In genomic region chr16:9297437-9298113, GRCh38 we compare ENCODE assay signal across 9 cellular contexts.
A peak's percentile ranks its signal among the peaks of the same experiment; 100 is the strongest.
DNase-seq lines count a peak whose midpoint lies in the region; ATAC-seq and TF ChIP-seq lines count a peak whose summit lies in the region.
"Had no signal": no experiment of that assay in that cellular context is flagged by ENCODE, and none has a peak within 500 bp of the region (broad histone marks: within the 10 kb centered on the region; RNA-seq: fewer than 3 reads in every experiment).

No MANE protein-coding gene starts in this region.

- no peak for TF ChIP-seq EP300 in stomach (IDR thresholded peaks at IDR 0.05)

- no peak overlapping the region for H3K27ac ChIP-seq in OCI-LY1 (ENCODE audit: low read depth, low read length, poor library complexity, severe bottlenecking)
- no peak overlapping the region for H3K27ac ChIP-seq in stomach
- H3K27ac ChIP-seq: BLaER1 treated with 17β-estradiol and CSF1 and Interleukin-3, amounts not matched to agents 10 nM and 100 nM had no signal

- H3K4me1 Mint-ChIP-seq in activated T-cell treated with anti-CD3 and anti-CD28 coated beads, Interleukin-2, amount 50 U/mL, for 4 hours (ENCODE audit: low read depth) = no peaks in the 10 kb centered on the region

- no peaks in the 10 kb centered on the region for H4K20me1 ChIP-seq in OCI-LY1 (ENCODE audit: insufficient read depth, low read length)
- H4K20me1 ChIP-seq: BLaER1 treated with 17β-estradiol and CSF1 and Interleukin-3, amounts not matched to agents 10 nM and 100 nM had no signal

- no peaks in the 10 kb centered on the region for H3K36me3 Mint-ChIP-seq in activated T-cell treated with anti-CD3 and anti-CD28 coated beads, Interleukin-2, amount 50 U/mL, for 4 hours (ENCODE audit: insufficient read depth)

- H3F3A ChIP-seq in OCI-LY1 (ENCODE audit: insufficient read depth, low read length) = no peaks in the 10 kb centered on the region

- H3K4me2 ChIP-seq in OCI-LY1 (ENCODE audit: low read length) = no peak overlapping the region
- H3K4me2 ChIP-seq: BLaER1 treated with 17β-estradiol and CSF1 and Interleukin-3, amounts not matched to agents 10 nM and 100 nM had no signal

- TF ChIP-seq CTCF in OCI-LY1 (IDR thresholded peaks at IDR 0.05; ENCODE audit: low read length) (peak; percentile 71), stomach (IDR thresholded peaks at IDR 0.05) (peak in 4 of 7 experiments; percentile 15 to 39 (median 33))

- peaks cover 3% of the 10 kb centered on the region for H3K9me3 Mint-ChIP-seq in activated T-cell treated with anti-CD3 and anti-CD28 coated beads, Interleukin-2, amount 50 U/mL, for 4 hours

- H3K27me3 Mint-ChIP-seq in activated T-cell treated with anti-CD3 and anti-CD28 coated beads, Interleukin-2, amount 50 U/mL, for 4 hours (ENCODE audit: low read depth) = peaks cover 3% of the 10 kb centered on the region

- H3K9me3 ChIP-seq in OCI-LY1 (ENCODE audit: low read length) (no peaks in the 10 kb centered on the region), stomach (no peaks in the 10 kb centered on the region)

- H3K36me3 ChIP-seq in OCI-LY1 (ENCODE audit: insufficient read depth, low read length) (no peaks in the 10 kb centered on the region), stomach (no peaks in the 10 kb centered on the region)
- H3K36me3 ChIP-seq: BLaER1 treated with 17β-estradiol and CSF1 and Interleukin-3, amounts not matched to agents 10 nM and 100 nM had no signal

- intact Hi-C loops in stomach (cut with DNase I; ENCODE audit: low total_unique reads) = no loop called here

- no peak overlapping the region for H2AFZ ChIP-seq in OCI-LY1 (ENCODE audit: low read length)

- H3K4me3 ChIP-seq in OCI-LY1 (ENCODE audit: low read depth, low read length, poor library complexity, severe bottlenecking) (no peak overlapping the region), stomach (no peak overlapping the region)
- H3K4me3 ChIP-seq: BLaER1 treated with 17β-estradiol and CSF1 and Interleukin-3, amounts not matched to agents 10 nM and 100 nM had no signal

- H3K4me3 Mint-ChIP-seq in activated T-cell treated with anti-CD3 and anti-CD28 coated beads, Interleukin-2, amount 50 U/mL, for 4 hours = no peak overlapping the region

- no peaks in the 10 kb centered on the region for H3K9me2 ChIP-seq in OCI-LY1 (ENCODE audit: low read depth, low read length)

- no peaks in the 10 kb centered on the region for H3K79me2 ChIP-seq in OCI-LY1 (ENCODE audit: insufficient read depth, low read length)

- H3K27me3 ChIP-seq in OCI-LY1 (ENCODE audit: insufficient read depth, low read length) = no peaks in the 10 kb centered on the region
- H3K27me3 ChIP-seq in stomach = no peaks in the 10 kb centered on the region
- H3K27me3 ChIP-seq: BLaER1 treated with 17β-estradiol and CSF1 and Interleukin-3, amounts not matched to agents 10 nM and 100 nM had no signal

- DNase-seq in NCI-H2171 (lab: John Stamatoyannopoulos, UW) (peak; percentile 0), NCI-H2171 treated with DMSO at 0.1 percent for 48 hours (lab: John Stamatoyannopoulos, UW) (no peak), globus pallidus (ENCODE audit: low spot score) (peak; percentile 51), stomach (peak; percentile 28)
- no peak for DNase-seq in activated T-cell treated with anti-CD3 and anti-CD28 coated beads, Interleukin-2, amount 50 U/mL, for 4 hours

- 50 to 67% (median 63%) methylated on average over 12 of the region's 12 CpGs for WGBS in stomach, 5 donors

- TF ChIP-seq POLR2A in stomach (IDR thresholded peaks at IDR 0.05) = no peak

- H3K9ac ChIP-seq in OCI-LY1 (ENCODE audit: low read length) = no peak overlapping the region
- H3K9ac ChIP-seq: BLaER1 treated with 17β-estradiol and CSF1 and Interleukin-3, amounts not matched to agents 10 nM and 100 nM had no signal

- H3K4me1 ChIP-seq in OCI-LY1 (ENCODE audit: insufficient read depth, low read length, severe bottlenecking) = no peaks in the 10 kb centered on the region
- no peaks in the 10 kb centered on the region for H3K4me1 ChIP-seq in stomach

- no peak for ATAC-seq in HG03175 (IDR thresholded peaks at IDR 0.05; ENCODE audit: unreplicated experiment)
- ATAC-seq in activated T-cell treated with anti-CD3 and anti-CD28 coated beads, Interleukin-2, amount 50 U/mL, for 4 hours = no peak
- ATAC-seq in GM18511 (IDR thresholded peaks at IDR 0.05; ENCODE audit: unreplicated experiment) = no peak

Comparison
In these comparisons a context has a peak if more than half of its experiments do, and no peak if none do; other contexts are left out.
1. DNase-seq: peak in NCI-H2171 (single experiment), globus pallidus (single experiment) and stomach (single experiment); none in NCI-H2171 treated with DMSO at 0.1 percent for 48 hours (single experiment) and activated T-cell treated with anti-CD3 and anti-CD28 coated beads, Interleukin-2, amount 50 U/mL, for 4 hours (single experiment).